11 cellular contexts compared by ENCODE assay signal in genomic region chr3:37863552-37863865, GRCh38. TPM values are rescaled to one million over a fixed set of nuclear protein-coding genes. Genes with fewer than 3 reads are reported as not detected.
DNase-seq lines count a peak whose midpoint lies in the region; ATAC-seq and TF ChIP-seq lines count a peak whose summit lies in the region.
"Had no signal": no experiment of that assay in that cellular context is flagged by ENCODE, and none has a peak within 500 bp of the region (broad histone marks: within the 10 kb centered on the region; RNA-seq: fewer than 3 reads in every experiment).

No MANE protein-coding gene starts in this region.

- CTCF ChIA-PET in mammary epithelial cell (lab: Charles Lee; ENCODE audit: low non-redundant PET) = interaction anchor here (0.6 kb wide), 1 partner anchor 1515 kb away, joined by 6 read pairs; no protein-coding TSS in a partner anchor

- peak overlapping the region; percentile 85 for H3K4me2 ChIP-seq in mammary epithelial cell (ENCODE audit: insufficient read depth, low read depth, low read length)

- peak overlapping the region; percentile 78 for H3K4me3 Mint-ChIP-seq in T-helper 2 cell treated with Interferon-gamma antibody and Interleukin-4, amounts not matched to agents 5 μg/mL and 100 μg/mL, for 36 hours
- H3K4me3 Mint-ChIP-seq: stimulated activated naive CD8-positive, alpha-beta T cell treated with anti-CD3 and anti-CD28 coated beads, Interleukin-15, Interleukin-2, amounts not matched to agents 100 ng/mL and 50 ng/mL, for 24 hours had no signal

- in situ Hi-C loops in mammary epithelial cell (cut with MboI; ENCODE audit: low sequenced_read_pairs in 2 of 2) = no loop called here

- peaks cover 42% of the 10 kb centered on the region for H3K4me1 ChIP-seq in mammary epithelial cell (ENCODE audit: insufficient read depth, low read length)
- peaks cover 0 to 15% of the 10 kb centered on the region in 2 donors for H3K4me1 ChIP-seq in lung (ENCODE audit: control insufficient read depth in 2 of 2, insufficient read depth in 2 of 2, low read length in 2 of 2)
- H3K4me1 ChIP-seq in testis = peaks cover 12% of the 10 kb centered on the region

- ATAC-seq in lung (ENCODE audit: insufficient read depth, low FRiP score) (no peak), GM21390 (IDR thresholded peaks at IDR 0.05; ENCODE audit: unreplicated experiment) (no peak)

- H3K9ac ChIP-seq in mammary epithelial cell (ENCODE audit: insufficient read depth, low read length) = peak overlapping the region; percentile 62

- H3K36me3 ChIP-seq in mammary epithelial cell (ENCODE audit: insufficient read depth, low read length) (no peaks in the 10 kb centered on the region), lung (ENCODE audit: control insufficient read depth in 2 of 2, insufficient read depth in 2 of 2, low read length in 2 of 2) (no peaks in the 10 kb centered on the region), testis (ENCODE audit: low read depth, missing control alignments) (no peaks in the 10 kb centered on the region)

- no peak overlapping the region for H2AFZ ChIP-seq in mammary epithelial cell (ENCODE audit: low read depth, low read length)

- H4K20me1 ChIP-seq in mammary epithelial cell (ENCODE audit: insufficient read depth, low read length) = no peaks in the 10 kb centered on the region

- H3K27me3 Mint-ChIP-seq in T-helper 2 cell treated with Interferon-gamma antibody and Interleukin-4, amounts not matched to agents 5 μg/mL and 100 μg/mL, for 36 hours (ENCODE audit: low read depth) = peaks cover 19% of the 10 kb centered on the region

- H3K4me3 ChIP-seq in mammary epithelial cell (replicated peaks in 1 of 3; ENCODE audit: insufficient read depth in 1 of 3, low read depth in 2 of 3, low read length in 3 of 3) (peak overlapping the region; percentile 64 to 82 (median 75)), lung (peak overlapping the region; percentile 35), testis (peak overlapping the region; percentile 72 to 77)

- no peak overlapping the region for H3K27ac Mint-ChIP-seq in T-helper 2 cell treated with Interferon-gamma antibody and Interleukin-4, amounts not matched to agents 5 μg/mL and 100 μg/mL, for 36 hours
- H3K27ac Mint-ChIP-seq: stimulated activated naive CD8-positive, alpha-beta T cell treated with anti-CD3 and anti-CD28 coated beads, Interleukin-15, Interleukin-2, amounts not matched to agents 100 ng/mL and 50 ng/mL, for 24 hours had no signal

- peaks cover 86% of the 10 kb centered on the region for H3K79me2 ChIP-seq in mammary epithelial cell (ENCODE audit: insufficient read depth, low read length)

- no peaks in the 10 kb centered on the region for H3K9me3 Mint-ChIP-seq in T-helper 2 cell treated with Interferon-gamma antibody and Interleukin-4, amounts not matched to agents 5 μg/mL and 100 μg/mL, for 36 hours
- H3K9me3 Mint-ChIP-seq: stimulated activated naive CD8-positive, alpha-beta T cell treated with anti-CD3 and anti-CD28 coated beads, Interleukin-15, Interleukin-2, amounts not matched to agents 100 ng/mL and 50 ng/mL, for 24 hours had no signal

- no peak for TF ChIP-seq CTCF in mammary epithelial cell (conservative IDR thresholded peaks at IDR 0.05 in 1 of 2, IDR thresholded peaks at IDR 0.05 in 1 of 2; ENCODE audit: extremely low read depth in 1 of 2, insufficient read depth in 1 of 2, low read depth in 1 of 2, low read length in 2 of 2)
- TF ChIP-seq CTCF in lung (IDR thresholded peaks at IDR 0.05; ENCODE audit: control extremely low read depth, extremely low read depth) = no peak
- TF ChIP-seq CTCF in testis (IDR thresholded peaks at IDR 0.05) = no peak

- no peaks in the 10 kb centered on the region for H3K36me3 Mint-ChIP-seq in T-helper 2 cell treated with Interferon-gamma antibody and Interleukin-4, amounts not matched to agents 5 μg/mL and 100 μg/mL, for 36 hours (ENCODE audit: low read depth)

- no peak for TF ChIP-seq POLR2A in testis (IDR thresholded peaks at IDR 0.05)

- no TSS peak for BruUV-seq in mammary epithelial cell (replicated peaks; lab: Mats Ljungman, UMichigan)

- peaks cover 31% of the 10 kb centered on the region for H3K4me1 Mint-ChIP-seq in T-helper 2 cell treated with Interferon-gamma antibody and Interleukin-4, amounts not matched to agents 5 μg/mL and 100 μg/mL, for 36 hours (ENCODE audit: low read depth)

- 0% methylated on average over 6 of the region's 6 CpGs for WGBS in mammary epithelial cell (ENCODE audit: low coverage, missing lambda C conversion rate)
- 31% methylated on average over 6 of the region's 6 CpGs for WGBS in lung, 2 donors
- 11 to 25% methylated on average over 5 to 6 of the region's 6 CpGs for WGBS in testis, 2 donors

- intact Hi-C loops in mammary epithelial cell (cut with micrococcal nuclease) (no loop called here), testis (cut with DNase I; ENCODE audit: low total_unique reads) (no loop called here)

- H3K9me3 ChIP-seq in mammary epithelial cell (replicated peaks; ENCODE audit: insufficient read depth, low read length) (no peaks in the 10 kb centered on the region), lung (ENCODE audit: control insufficient read depth in 2 of 2, insufficient read depth in 1 of 2, low read length in 1 of 2) (peaks cover 0 to 2% of the 10 kb centered on the region in 2 donors), testis (no peaks in the 10 kb centered on the region)

- DNase-seq in T-helper 2 cell treated with Interferon-gamma antibody and Interleukin-4, amounts not matched to agents 5 μg/mL and 100 μg/mL, for 36 hours (ENCODE audit: low spot score) = no peak
- no peak for DNase-seq in T-helper 2 cell
- no peak for DNase-seq in mammary epithelial cell
- no peak for DNase-seq in lung (ENCODE audit: low spot score)
- no peak for DNase-seq in testis
- DNase-seq in AML-193 (lab: John Stamatoyannopoulos, UW) = no peak
- DNase-seq in NCI-H526 treated with DMSO at 0.1 percent for 48 hours (lab: John Stamatoyannopoulos, UW) = no peak
- DNase-seq: central memory CD4-positive, alpha-beta T cell; NCI-H1694 treated with DMSO at 0.1 percent for 48 hours had no signal

- dilution Hi-C loops in mammary epithelial cell (cut with HindIII; ENCODE audit: low sequenced_read_pairs) = no loop called here

- H3K27ac ChIP-seq in mammary epithelial cell (ENCODE audit: insufficient read depth, low read depth, low read length) (peak overlapping the region; percentile 41), lung (ENCODE audit: low read depth in 1 of 2, low read length in 1 of 2) (peak overlapping the region in 1 of 2 donors; percentile 91), testis (peak overlapping the region; percentile 77 to 83)

- no peaks in the 10 kb centered on the region for H3K27me3 ChIP-seq in mammary epithelial cell (ENCODE audit: insufficient read depth, low read length)
- no peaks in the 10 kb centered on the region for H3K27me3 ChIP-seq in lung (ENCODE audit: control insufficient read depth, insufficient read depth)
- no peaks in the 10 kb centered on the region for H3K27me3 ChIP-seq in testis

RNA-seq across cellular contexts. Expression of gene CTDSPL, which starts 1.8 kb away (rescaled TPM):
- 10 to 100 TPM; 65.3 to 81.7 TPM for total RNA-seq in mammary epithelial cell
- polyA plus RNA-seq in mammary epithelial cell = 86.8 TPM
- polyA minus RNA-seq in mammary epithelial cell = 149 TPM
- total RNA-seq in lung = 10 to 100 TPM; 52.8 to 79.1 TPM
- polyA plus RNA-seq in lung = 10 to 100 TPM; 12.5 to 14.2 TPM
- 10 to 100 TPM; 32.4 to 43.0 TPM for total RNA-seq in testis
- polyA plus RNA-seq in testis (ENCODE audit: insufficient read depth, low read depth, low replicate concordance) = 24.4 TPM
